In the genomic region with DNA sequence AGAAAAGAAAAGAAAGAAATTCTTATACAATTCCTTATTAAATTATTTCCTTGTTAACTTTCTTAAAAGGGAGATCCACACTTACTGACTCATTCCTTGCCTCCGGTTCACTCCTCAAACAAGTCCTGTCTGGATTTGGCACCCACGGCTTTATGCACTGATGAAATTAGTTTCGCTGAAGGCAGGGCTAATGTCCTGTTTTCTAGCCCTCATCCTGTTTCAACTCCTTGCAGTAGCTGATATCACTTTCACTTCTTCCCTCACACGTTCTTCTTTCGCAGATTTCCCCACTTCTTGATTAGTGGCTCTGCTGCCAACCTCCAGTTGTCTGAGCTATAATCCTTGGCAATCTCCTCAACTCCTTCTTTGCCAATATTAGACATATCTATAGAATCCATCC, we compare ENCODE assay signal across 16 cellular contexts.
A peak's percentile ranks its signal among the peaks of the same experiment; 100 is the strongest.
DNase-seq lines count a peak whose midpoint lies in the region; ATAC-seq and TF ChIP-seq lines count a peak whose summit lies in the region.
"Had no signal": no experiment of that assay in that cellular context is flagged by ENCODE, and none has a peak within 500 bp of the region (broad histone marks: within the 10 kb centered on the region; RNA-seq: fewer than 3 reads in every experiment).

No MANE protein-coding gene starts in this region.

- DNase-seq in GM10266 (ENCODE audit: extremely low spot score) (peak; percentile 29), NAMALWA (ENCODE audit: low spot score) (peak; percentile 11), foreskin keratinocyte (peak; percentile 82 to 88), putamen (ENCODE audit: low spot score) (no peak), NCI-H1436 (lab: John Stamatoyannopoulos, UW) (no peak), sciatic nerve (ENCODE audit: low spot score) (no peak)
- DNase-seq: activated CD8-positive, alpha-beta T cell treated with anti-CD3 and anti-CD28 coated beads, Interleukin-2, amount 10 ng/mL, durations not matched to agents 7 days and 5 days; activated gamma-delta T cell; IMR-90; midbrain; NCI-H187 treated with DMSO at 0.1 percent for 48 hours; NCI-H526 had no signal

- peak overlapping the region; percentile 39 for H3K27ac ChIP-seq in foreskin keratinocyte
- H3K27ac ChIP-seq: parathyroid adenoma, tibial nerve had no signal

- intact Hi-C loops in sciatic nerve (cut with DNase I) = no loop called here

- peak; percentile 64 for ATAC-seq in GM21576 (IDR thresholded peaks at IDR 0.05; ENCODE audit: unreplicated experiment)
- peak; percentile 85 for ATAC-seq in foreskin keratinocyte
- no peak for ATAC-seq in HG02642 (IDR thresholded peaks at IDR 0.05; ENCODE audit: poor library complexity, unreplicated experiment)
- ATAC-seq in sciatic nerve = no peak
- ATAC-seq: activated CD8-positive, alpha-beta T cell treated with anti-CD3 and anti-CD28 coated beads, Interleukin-2, amount 10 ng/mL, durations not matched to agents 7 days and 5 days had no signal

- peaks cover 10% of the 10 kb centered on the region for H3K4me1 ChIP-seq in foreskin keratinocyte
- H3K4me1 ChIP-seq: parathyroid adenoma had no signal

- no peak for TF ChIP-seq CTCF in GM10266 (IDR thresholded peaks at IDR 0.05; ENCODE audit: control insufficient read depth, insufficient read depth, low read depth, missing control alignments)
- no peak for TF ChIP-seq CTCF in foreskin keratinocyte (conservative IDR thresholded peaks at IDR 0.05)

- peaks cover 9% of the 10 kb centered on the region for H3K27me3 ChIP-seq in foreskin keratinocyte
- H3K27me3 ChIP-seq: tibial nerve had no signal

Comparison
In these comparisons a context has a peak if more than half of its experiments do, and no peak if none do; other contexts are left out.
1. DNase-seq: peak in GM10266 (single experiment), NAMALWA (single experiment) and foreskin keratinocyte (2 of 2); none in putamen (single experiment), NCI-H1436 (single experiment) and sciatic nerve (single experiment).
2. ATAC-seq: peak in GM21576 (single experiment) and foreskin keratinocyte (single experiment); none in HG02642 (single experiment) and sciatic nerve (single experiment).